1 cellular context compared by ENCODE assay signal in the genomic region with DNA sequence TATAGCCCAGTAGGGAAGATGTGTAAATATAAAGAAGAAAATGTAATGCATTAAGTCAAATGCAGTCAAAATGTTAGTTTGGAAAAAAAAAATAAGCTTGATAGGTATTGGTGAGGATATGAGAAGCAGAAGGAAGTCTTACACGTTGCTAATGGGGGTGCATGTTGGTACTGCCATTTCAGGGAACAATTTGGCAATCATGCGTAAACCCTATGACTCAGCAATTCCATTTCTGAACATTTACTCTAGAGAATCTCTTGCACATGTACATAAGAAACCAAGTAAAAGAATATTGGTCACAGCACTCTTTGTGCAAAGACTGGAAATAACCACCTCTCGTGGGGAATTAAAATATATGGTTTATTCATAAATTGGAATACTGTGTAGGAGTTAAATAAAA.
TF ChIP-seq lines count a peak whose summit lies in the region.

No MANE protein-coding gene starts in this region.

TF ChIP-seq in GM23338, 12 proteins besides CTCF, POLR2A, EP300 and RAD21 (continued from another document):
- TF ChIP-seq, protein P1, sequence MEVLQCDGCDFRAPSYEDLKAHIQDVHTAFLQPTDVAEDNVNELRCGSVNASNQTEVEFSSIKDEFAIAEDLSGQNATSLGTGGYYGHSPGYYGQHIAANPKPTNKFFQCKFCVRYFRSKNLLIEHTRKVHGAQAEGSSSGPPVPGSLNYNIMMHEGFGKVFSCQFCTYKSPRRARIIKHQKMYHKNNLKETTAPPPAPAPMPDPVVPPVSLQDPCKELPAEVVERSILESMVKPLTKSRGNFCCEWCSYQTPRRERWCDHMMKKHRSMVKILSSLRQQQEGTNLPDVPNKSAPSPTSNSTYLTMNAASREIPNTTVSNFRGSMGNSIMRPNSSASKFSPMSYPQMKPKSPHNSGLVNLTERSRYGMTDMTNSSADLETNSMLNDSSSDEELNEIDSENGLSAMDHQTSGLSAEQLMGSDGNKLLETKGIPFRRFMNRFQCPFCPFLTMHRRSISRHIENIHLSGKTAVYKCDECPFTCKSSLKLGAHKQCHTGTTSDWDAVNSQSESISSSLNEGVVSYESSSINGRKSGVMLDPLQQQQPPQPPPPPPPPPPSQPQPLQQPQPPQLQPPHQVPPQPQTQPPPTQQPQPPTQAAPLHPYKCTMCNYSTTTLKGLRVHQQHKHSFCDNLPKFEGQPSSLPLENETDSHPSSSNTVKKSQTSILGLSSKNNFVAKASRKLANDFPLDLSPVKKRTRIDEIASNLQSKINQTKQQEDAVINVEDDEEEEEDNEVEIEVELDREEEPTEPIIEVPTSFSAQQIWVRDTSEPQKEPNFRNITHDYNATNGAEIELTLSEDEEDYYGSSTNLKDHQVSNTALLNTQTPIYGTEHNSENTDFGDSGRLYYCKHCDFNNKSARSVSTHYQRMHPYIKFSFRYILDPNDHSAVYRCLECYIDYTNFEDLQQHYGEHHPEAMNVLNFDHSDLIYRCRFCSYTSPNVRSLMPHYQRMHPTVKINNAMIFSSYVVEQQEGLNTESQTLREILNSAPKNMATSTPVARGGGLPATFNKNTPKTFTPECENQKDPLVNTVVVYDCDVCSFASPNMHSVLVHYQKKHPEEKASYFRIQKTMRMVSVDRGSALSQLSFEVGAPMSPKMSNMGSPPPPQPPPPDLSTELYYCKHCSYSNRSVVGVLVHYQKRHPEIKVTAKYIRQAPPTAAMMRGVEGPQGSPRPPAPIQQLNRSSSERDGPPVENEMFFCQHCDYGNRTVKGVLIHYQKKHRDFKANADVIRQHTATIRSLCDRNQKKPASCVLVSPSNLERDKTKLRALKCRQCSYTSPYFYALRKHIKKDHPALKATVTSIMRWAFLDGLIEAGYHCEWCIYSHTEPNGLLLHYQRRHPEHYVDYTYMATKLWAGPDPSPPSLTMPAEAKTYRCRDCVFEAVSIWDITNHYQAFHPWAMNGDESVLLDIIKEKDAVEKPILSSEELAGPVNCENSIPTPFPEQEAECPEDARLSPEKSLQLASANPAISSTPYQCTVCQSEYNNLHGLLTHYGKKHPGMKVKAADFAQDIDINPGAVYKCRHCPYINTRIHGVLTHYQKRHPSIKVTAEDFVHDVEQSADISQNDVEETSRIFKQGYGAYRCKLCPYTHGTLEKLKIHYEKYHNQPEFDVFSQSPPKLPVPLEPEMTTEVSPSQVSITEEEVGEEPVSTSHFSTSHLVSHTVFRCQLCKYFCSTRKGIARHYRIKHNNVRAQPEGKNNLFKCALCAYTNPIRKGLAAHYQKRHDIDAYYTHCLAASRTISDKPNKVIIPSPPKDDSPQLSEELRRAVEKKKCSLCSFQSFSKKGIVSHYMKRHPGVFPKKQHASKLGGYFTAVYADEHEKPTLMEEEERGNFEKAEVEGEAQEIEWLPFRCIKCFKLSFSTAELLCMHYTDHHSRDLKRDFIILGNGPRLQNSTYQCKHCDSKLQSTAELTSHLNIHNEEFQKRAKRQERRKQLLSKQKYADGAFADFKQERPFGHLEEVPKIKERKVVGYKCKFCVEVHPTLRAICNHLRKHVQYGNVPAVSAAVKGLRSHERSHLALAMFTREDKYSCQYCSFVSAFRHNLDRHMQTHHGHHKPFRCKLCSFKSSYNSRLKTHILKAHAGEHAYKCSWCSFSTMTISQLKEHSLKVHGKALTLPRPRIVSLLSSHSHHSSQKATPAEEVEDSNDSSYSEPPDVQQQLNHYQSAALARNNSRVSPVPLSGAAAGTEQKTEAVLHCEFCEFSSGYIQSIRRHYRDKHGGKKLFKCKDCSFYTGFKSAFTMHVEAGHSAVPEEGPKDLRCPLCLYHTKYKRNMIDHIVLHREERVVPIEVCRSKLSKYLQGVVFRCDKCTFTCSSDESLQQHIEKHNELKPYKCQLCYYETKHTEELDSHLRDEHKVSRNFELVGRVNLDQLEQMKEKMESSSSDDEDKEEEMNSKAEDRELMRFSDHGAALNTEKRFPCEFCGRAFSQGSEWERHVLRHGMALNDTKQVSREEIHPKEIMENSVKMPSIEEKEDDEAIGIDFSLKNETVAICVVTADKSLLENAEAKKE (CRISPR knock-in tag; IDR thresholded peaks at IDR 0.05) = no peak
- TF ChIP-seq, protein P2, sequence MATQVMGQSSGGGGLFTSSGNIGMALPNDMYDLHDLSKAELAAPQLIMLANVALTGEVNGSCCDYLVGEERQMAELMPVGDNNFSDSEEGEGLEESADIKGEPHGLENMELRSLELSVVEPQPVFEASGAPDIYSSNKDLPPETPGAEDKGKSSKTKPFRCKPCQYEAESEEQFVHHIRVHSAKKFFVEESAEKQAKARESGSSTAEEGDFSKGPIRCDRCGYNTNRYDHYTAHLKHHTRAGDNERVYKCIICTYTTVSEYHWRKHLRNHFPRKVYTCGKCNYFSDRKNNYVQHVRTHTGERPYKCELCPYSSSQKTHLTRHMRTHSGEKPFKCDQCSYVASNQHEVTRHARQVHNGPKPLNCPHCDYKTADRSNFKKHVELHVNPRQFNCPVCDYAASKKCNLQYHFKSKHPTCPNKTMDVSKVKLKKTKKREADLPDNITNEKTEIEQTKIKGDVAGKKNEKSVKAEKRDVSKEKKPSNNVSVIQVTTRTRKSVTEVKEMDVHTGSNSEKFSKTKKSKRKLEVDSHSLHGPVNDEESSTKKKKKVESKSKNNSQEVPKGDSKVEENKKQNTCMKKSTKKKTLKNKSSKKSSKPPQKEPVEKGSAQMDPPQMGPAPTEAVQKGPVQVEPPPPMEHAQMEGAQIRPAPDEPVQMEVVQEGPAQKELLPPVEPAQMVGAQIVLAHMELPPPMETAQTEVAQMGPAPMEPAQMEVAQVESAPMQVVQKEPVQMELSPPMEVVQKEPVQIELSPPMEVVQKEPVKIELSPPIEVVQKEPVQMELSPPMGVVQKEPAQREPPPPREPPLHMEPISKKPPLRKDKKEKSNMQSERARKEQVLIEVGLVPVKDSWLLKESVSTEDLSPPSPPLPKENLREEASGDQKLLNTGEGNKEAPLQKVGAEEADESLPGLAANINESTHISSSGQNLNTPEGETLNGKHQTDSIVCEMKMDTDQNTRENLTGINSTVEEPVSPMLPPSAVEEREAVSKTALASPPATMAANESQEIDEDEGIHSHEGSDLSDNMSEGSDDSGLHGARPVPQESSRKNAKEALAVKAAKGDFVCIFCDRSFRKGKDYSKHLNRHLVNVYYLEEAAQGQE (IDR thresholded peaks at IDR 0.05; ENCODE audit: unreplicated experiment) = no peak
- TF ChIP-seq ZNF114 (CRISPR knock-in tag; IDR thresholded peaks at IDR 0.05) = no peak
- TF ChIP-seq ZNF331 (CRISPR knock-in tag; IDR thresholded peaks at IDR 0.05; ENCODE audit: low read depth) = no peak
- TF ChIP-seq EZH2 (IDR thresholded peaks at IDR 0.05; ENCODE audit: low read depth, unreplicated experiment) = no peak
